Comparison of ENCODE assay signal across 23 cellular contexts in the genomic region with DNA sequence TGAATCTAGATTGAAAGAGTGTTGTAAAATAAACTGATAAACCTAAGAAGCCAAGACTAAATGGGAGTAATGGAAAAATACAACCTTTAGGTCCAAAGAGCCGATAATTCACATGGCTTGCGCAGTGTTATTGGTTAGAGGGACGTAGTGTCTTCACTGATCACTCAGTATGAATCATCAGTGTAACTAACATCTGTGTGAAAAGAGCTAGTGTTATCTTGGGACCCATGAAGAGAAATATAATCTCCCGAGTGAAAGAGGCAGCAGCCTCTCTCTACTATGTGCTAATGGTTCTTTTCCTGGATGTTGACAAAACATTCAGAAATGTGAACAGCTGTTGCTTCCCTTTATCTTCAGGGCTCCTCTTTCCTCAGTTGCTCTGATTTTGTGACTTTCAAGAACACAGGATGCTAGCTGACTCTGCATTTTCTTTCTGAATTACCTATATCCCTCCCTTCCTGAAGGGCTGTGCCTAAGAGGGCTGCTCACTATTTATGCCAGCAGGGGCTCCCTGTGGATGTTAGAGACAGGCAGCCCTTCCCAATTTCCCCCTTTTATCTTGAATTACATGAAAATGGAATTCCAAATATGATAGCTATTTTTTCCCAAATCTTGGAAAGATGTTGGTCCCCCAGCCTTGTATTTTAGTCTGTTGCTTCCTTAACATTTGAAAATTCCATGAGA.
"Had no signal": no experiment of that assay in that cellular context is flagged by ENCODE, and none has a peak within 500 bp of the region (broad histone marks: within the 10 kb centered on the region; RNA-seq: fewer than 3 reads in every experiment).

No MANE protein-coding gene starts in this region.

- H3K27me3 ChIP-seq: foreskin keratinocyte, hepatocyte, stomach, uterus had no signal

- H3K27ac Mint-ChIP-seq: activated CD4-positive, alpha-beta memory T cell treated with anti-CD3 and anti-CD28 coated beads for 36 hours; activated naive CD8-positive, alpha-beta T cell treated with anti-CD3 and anti-CD28 coated beads for 36 hours; memory B cell; nephron progenitor cell; stimulated activated effector memory CD8-positive, alpha-beta T cell treated with anti-CD3 and anti-CD28 coated beads, Interleukin-12 subunit alpha, Interleukin-12 subunit beta, amount 100 ng/mL, for 72 hours had no signal

- DNase-seq: activated CD4-positive, alpha-beta memory T cell treated with anti-CD3 and anti-CD28 coated beads for 36 hours; activated CD4-positive, alpha-beta T cell treated with anti-CD3 and anti-CD28 coated beads for 48 hours; activated CD4-positive, CD25-positive, alpha-beta regulatory T cell; activated naive CD4-positive, alpha-beta T cell treated with Interleukin-2 at 50 U/mL for 16 hours; activated naive CD8-positive, alpha-beta T cell treated with anti-CD3 and anti-CD28 coated beads for 36 hours; activated T-cell treated with anti-CD3 and anti-CD28 coated beads, Interleukin-2, amount 50 U/mL, for 48 hours; central memory CD4-positive, alpha-beta T cell; dermis blood vessel endothelial cell; effector CD8-positive, alpha-beta T cell; foreskin keratinocyte; mucosa of descending colon; nephron progenitor cell; nucleus accumbens; right cardiac atrium; stimulated activated CD4-positive, alpha-beta T cell treated with anti-CD3 and anti-CD28 coated beads, Interleukin-1b, Interleukin-23, amount 100 ng/mL, for 48 hours; stomach; trophoblast cell; uterus had no signal

- H3K4me1 Mint-ChIP-seq: activated naive CD8-positive, alpha-beta T cell treated with anti-CD3 and anti-CD28 coated beads for 36 hours; memory B cell; stimulated activated effector memory CD8-positive, alpha-beta T cell treated with anti-CD3 and anti-CD28 coated beads, Interleukin-12 subunit alpha, Interleukin-12 subunit beta, amount 100 ng/mL, for 72 hours had no signal

- H3K4me1 ChIP-seq: foreskin keratinocyte, parathyroid adenoma, stomach, uterus had no signal

- H3K9me3 ChIP-seq: mucosa of descending colon, stomach, uterus had no signal

- H3K27ac ChIP-seq: foreskin keratinocyte, hepatocyte, parathyroid adenoma, skin epidermis, stomach, uterus had no signal

- H3K4me3 Mint-ChIP-seq: activated CD4-positive, alpha-beta memory T cell treated with anti-CD3 and anti-CD28 coated beads for 36 hours; activated naive CD8-positive, alpha-beta T cell treated with anti-CD3 and anti-CD28 coated beads for 36 hours; memory B cell; nephron progenitor cell; stimulated activated effector memory CD8-positive, alpha-beta T cell treated with anti-CD3 and anti-CD28 coated beads, Interleukin-12 subunit alpha, Interleukin-12 subunit beta, amount 100 ng/mL, for 72 hours had no signal

- H3K36me3 Mint-ChIP-seq: activated CD4-positive, alpha-beta memory T cell treated with anti-CD3 and anti-CD28 coated beads for 36 hours; activated naive CD8-positive, alpha-beta T cell treated with anti-CD3 and anti-CD28 coated beads for 36 hours; memory B cell; stimulated activated effector memory CD8-positive, alpha-beta T cell treated with anti-CD3 and anti-CD28 coated beads, Interleukin-12 subunit alpha, Interleukin-12 subunit beta, amount 100 ng/mL, for 72 hours had no signal

- H3K4me3 ChIP-seq: hepatocyte, mucosa of descending colon, skin epidermis, stomach, uterus had no signal

- H3K36me3 ChIP-seq: stomach, uterus had no signal

- ATAC-seq: foreskin keratinocyte; mucosa of descending colon; right cardiac atrium; stimulated activated effector memory CD8-positive, alpha-beta T cell treated with anti-CD3 and anti-CD28 coated beads, Interleukin-12 subunit alpha, Interleukin-12 subunit beta, amount 100 ng/mL, for 72 hours had no signal

- H3K27me3 Mint-ChIP-seq: activated CD4-positive, alpha-beta memory T cell treated with anti-CD3 and anti-CD28 coated beads for 36 hours; activated naive CD8-positive, alpha-beta T cell treated with anti-CD3 and anti-CD28 coated beads for 36 hours; memory B cell had no signal
